ENCODE assay signal across 36 cellular contexts in the genomic region with DNA sequence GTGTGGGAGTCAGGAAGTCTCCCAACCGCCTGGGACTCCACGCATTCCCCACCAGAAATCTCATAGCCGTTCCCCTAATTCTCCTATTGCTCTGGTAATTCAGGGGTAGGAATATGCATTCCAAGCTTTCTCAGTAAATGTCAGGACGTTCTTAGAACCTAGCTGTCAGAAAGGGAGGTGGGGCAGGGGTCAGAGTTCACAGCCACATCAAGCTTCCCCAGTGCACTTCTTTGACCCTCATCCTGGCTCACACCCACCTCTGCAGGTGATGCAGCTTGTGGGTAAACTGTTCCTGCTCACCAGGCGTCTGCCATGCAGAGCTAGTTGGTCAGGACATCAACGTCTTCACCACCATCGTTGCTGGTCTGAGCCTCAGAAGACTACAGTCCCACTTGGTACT. TPM values are rescaled to one million over a fixed set of nuclear protein-coding genes. Genes with fewer than 3 reads are reported as not detected.
"Had no signal": no experiment of that assay in that cellular context is flagged by ENCODE, and none has a peak within 500 bp of the region (broad histone marks: within the 10 kb centered on the region; RNA-seq: fewer than 3 reads in every experiment).

No MANE protein-coding gene starts in this region.

- H3K27me3 ChIP-seq: brain microvascular endothelial cell, dorsolateral prefrontal cortex had no signal

- H3K27ac Mint-ChIP-seq: activated B cell treated with CpG ODN at 0.5 μM for 24 hours; activated CD8-positive, alpha-beta T cell treated with anti-CD3 and anti-CD28 coated beads for 36 hours; activated naive CD8-positive, alpha-beta T cell; activated T-helper 17 cell treated with anti-CD3 and anti-CD28 coated beads, Interleukin-2, amount 50 U/mL, for 72 hours; endodermal cell; T-helper 17 cell; T-helper 2 cell treated with Interferon-gamma antibody and Interleukin-4, amounts not matched to agents 5 μg/mL and 100 μg/mL, for 36 hours had no signal

- H3K4me3 ChIP-seq: coronary artery, dorsolateral prefrontal cortex had no signal

- H3K4me1 Mint-ChIP-seq: central memory CD8-positive, alpha-beta T cell; endodermal cell had no signal

- H3K36me3 ChIP-seq: brain microvascular endothelial cell, WERI-Rb-1 had no signal

- H3K27ac ChIP-seq: brain microvascular endothelial cell, coronary artery, dorsolateral prefrontal cortex, WERI-Rb-1 had no signal

- H3K27me3 Mint-ChIP-seq: activated CD8-positive, alpha-beta T cell treated with anti-CD3 and anti-CD28 coated beads for 36 hours; activated naive CD8-positive, alpha-beta T cell; activated T-helper 17 cell treated with anti-CD3 and anti-CD28 coated beads, Interleukin-2, amount 50 U/mL, for 72 hours; central memory CD8-positive, alpha-beta T cell; dendritic cell treated with granulocyte-macrophage colony-stimulating factor and Interleukin-4, amounts not matched to agents 40 ng/mL and 50 ng/mL, for 4 days; T-helper 17 cell had no signal

- H3K36me3 Mint-ChIP-seq: activated naive CD8-positive, alpha-beta T cell had no signal

- H3K9me3 Mint-ChIP-seq: activated B cell treated with CpG ODN at 0.5 μM for 24 hours; activated CD8-positive, alpha-beta T cell treated with anti-CD3 and anti-CD28 coated beads for 36 hours; activated T-cell treated with anti-CD3 and anti-CD28 coated beads, Interleukin-2, amount 50 U/mL, for 4 hours; activated T-helper 17 cell treated with anti-CD3 and anti-CD28 coated beads, Interleukin-2, amount 50 U/mL, for 72 hours; central memory CD8-positive, alpha-beta T cell; dendritic cell treated with granulocyte-macrophage colony-stimulating factor and Interleukin-4, amounts not matched to agents 40 ng/mL and 50 ng/mL, for 4 days; T-helper 2 cell treated with Interferon-gamma antibody and Interleukin-4, amounts not matched to agents 5 μg/mL and 100 μg/mL, for 36 hours had no signal

- ATAC-seq: activated CD4-positive, CD25-positive, alpha-beta regulatory T cell treated with anti-CD3 and anti-CD28 coated beads, Interleukin-2, amount 50 U/mL, for 24 hours; activated CD8-positive, alpha-beta T cell treated with anti-CD3 and anti-CD28 coated beads for 36 hours; activated T-cell treated with anti-CD3 and anti-CD28 coated beads, Interleukin-2, amount 50 U/mL, for 4 hours; activated T-helper 17 cell treated with anti-CD3 and anti-CD28 coated beads, Interleukin-2, amount 50 U/mL, for 72 hours; esophagus mucosa; T-helper 17 cell had no signal

- DNase-seq: activated B cell treated with CpG ODN at 0.5 μM for 24 hours; activated CD4-positive, alpha-beta T cell treated with anti-CD3 and anti-CD28 coated beads for 48 hours; activated CD4-positive, alpha-beta T cell treated with anti-CD3 and anti-CD28 coated beads, Interleukin-2, amount 50 U/mL, for 1 hour; activated CD4-positive, alpha-beta T cell treated with anti-CD3 and anti-CD28 coated beads, Interleukin-2, amount 50 U/mL, for 48 hours; activated CD8-positive, alpha-beta memory T cell treated with anti-CD3 and anti-CD28 coated beads for 24 hours; activated CD8-positive, alpha-beta T cell treated with anti-CD3 and anti-CD28 coated beads for 36 hours; activated effector memory CD4-positive, alpha-beta T cell treated with Interleukin-2 at 50 U/mL for 16 hours; activated gamma-delta T cell treated with Interleukin-2 at 50 U/mL for 16 hours; activated naive CD4-positive, alpha-beta T cell treated with anti-CD3 and anti-CD28 coated beads, Interleukin-2, amount 50 U/mL, for 16 hours; activated naive CD4-positive, alpha-beta T cell treated with Interleukin-2 at 50 U/mL for 16 hours; activated T-cell treated with anti-CD3 and anti-CD28 coated beads, Interleukin-2, amount 50 U/mL, for 4 hours; amniotic stem cell; anterior cingulate cortex; brain microvascular endothelial cell; dorsolateral prefrontal cortex; effector memory CD4-positive, alpha-beta T cell; endodermal cell; foreskin fibroblast; T-helper 1 cell; T-helper 17 cell; T1000; WERI-Rb-1 had no signal

- H3K4me3 Mint-ChIP-seq: activated B cell treated with CpG ODN at 0.5 μM for 24 hours; activated CD8-positive, alpha-beta T cell treated with anti-CD3 and anti-CD28 coated beads for 36 hours; activated naive CD8-positive, alpha-beta T cell; activated T-cell treated with anti-CD3 and anti-CD28 coated beads, Interleukin-2, amount 50 U/mL, for 4 hours; activated T-helper 17 cell treated with anti-CD3 and anti-CD28 coated beads, Interleukin-2, amount 50 U/mL, for 72 hours; central memory CD8-positive, alpha-beta T cell; dendritic cell treated with granulocyte-macrophage colony-stimulating factor and Interleukin-4, amounts not matched to agents 40 ng/mL and 50 ng/mL, for 4 days; endodermal cell; T-helper 17 cell; T-helper 2 cell treated with Interferon-gamma antibody and Interleukin-4, amounts not matched to agents 5 μg/mL and 100 μg/mL, for 36 hours had no signal

RNA-seq across cellular contexts. Expression of gene IL27, which starts 14.0 kb away (rescaled TPM):
- total RNA-seq: activated B cell treated with CpG ODN at 0.5 μM for 24 hours; activated CD8-positive, alpha-beta T cell treated with anti-CD3 and anti-CD28 coated beads for 36 hours; activated T-helper 17 cell treated with anti-CD3 and anti-CD28 coated beads, Interleukin-2, amount 50 U/mL, for 72 hours; astrocyte; bronchial epithelial cell; cardiac septum; cerebellum; endodermal cell; epithelial cell of proximal tubule; esophagus mucosa; frontal cortex; T-helper 17 cell had no signal

RNA-seq across cellular contexts. Expression of gene NUPR1, which starts 18.1 kb away (rescaled TPM):
- total RNA-seq: activated B cell treated with CpG ODN at 0.5 μM for 24 hours; activated CD8-positive, alpha-beta T cell treated with anti-CD3 and anti-CD28 coated beads for 36 hours; activated T-helper 17 cell treated with anti-CD3 and anti-CD28 coated beads, Interleukin-2, amount 50 U/mL, for 72 hours; endodermal cell; epithelial cell of proximal tubule had no signal

RNA-seq across cellular contexts. Expression of gene APOBR, which starts 26.2 kb away (rescaled TPM):
- total RNA-seq: astrocyte, bronchial epithelial cell, endodermal cell, epithelial cell of proximal tubule had no signal
